ENCODE assay signal across 8 cellular contexts in the genomic region with DNA sequence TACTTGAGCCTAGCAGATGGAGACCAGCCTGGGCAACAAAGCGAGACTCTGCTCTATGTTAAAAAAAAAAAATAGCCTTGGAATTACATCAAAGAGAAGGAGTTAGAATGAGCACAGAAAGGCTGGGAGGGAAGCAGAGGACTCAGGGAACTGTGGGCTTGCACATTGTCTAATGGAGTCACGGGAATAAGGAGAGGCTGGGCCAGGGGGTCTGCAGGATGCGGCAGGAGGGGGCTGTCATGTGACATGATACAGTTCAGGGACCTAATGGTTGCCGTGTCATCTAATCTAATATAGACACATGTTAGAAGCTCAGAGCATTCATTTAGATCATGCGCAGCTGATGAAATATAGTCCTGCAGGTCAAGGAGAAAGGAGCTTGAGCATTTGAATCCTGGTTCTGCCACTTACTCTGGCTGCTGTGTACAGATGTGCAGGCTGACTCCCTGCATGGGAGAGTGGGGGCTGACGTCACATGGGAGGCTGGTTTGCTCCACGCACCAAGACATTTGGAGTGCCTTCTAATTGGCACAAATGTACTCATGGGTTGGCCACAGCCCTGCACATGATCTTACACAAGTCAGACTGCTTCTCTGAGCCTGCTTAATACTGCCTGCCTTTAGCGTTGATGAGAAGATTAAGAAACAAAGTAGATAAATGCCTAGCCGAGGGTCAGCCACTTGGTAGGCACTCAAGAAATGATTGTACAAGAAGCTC. TPM values are rescaled to one million over a fixed set of nuclear protein-coding genes. Genes with fewer than 3 reads are reported as not detected.
DNase-seq lines count a peak whose midpoint lies in the region; ATAC-seq and TF ChIP-seq lines count a peak whose summit lies in the region.
"Had no signal": no experiment of that assay in that cellular context is flagged by ENCODE, and none has a peak within 500 bp of the region (broad histone marks: within the 10 kb centered on the region; RNA-seq: fewer than 3 reads in every experiment).

No MANE protein-coding gene starts in this region.

- H3K27me3 ChIP-seq in Peyer's patch (no peaks in the 10 kb centered on the region), prostate gland (replicated peaks; ENCODE audit: insufficient read depth) (no peaks in the 10 kb centered on the region)

- no peak for ATAC-seq in GM18519 (IDR thresholded peaks at IDR 0.05; ENCODE audit: low FRiP score, unreplicated experiment)

- intact Hi-C loops in prostate gland (cut with DNase I), result loop anchor here (5.0 kb wide), 1 partner anchor 81 kb away; the partner anchor contains the start of gene ATP1B3

- H3K4me3 Mint-ChIP-seq in HFFc6, result no peak overlapping the region

- TF ChIP-seq POLR2A in Peyer's patch (IDR thresholded peaks at IDR 0.05) (no peak), prostate gland (IDR thresholded peaks at IDR 0.05) (no peak)

- DNase-seq in HFFc6, result peak; percentile 6
- DNase-seq in Peyer's patch, result peak in 2 of 3 donors; percentile 32 to 71
- peak; percentile 36 for DNase-seq in central memory CD4-positive, alpha-beta T cell
- peak; percentile 13 for DNase-seq in prostate gland (ENCODE audit: low spot score)
- no peak for DNase-seq in NCI-H146 treated with DMSO at 0.1 percent for 48 hours (lab: John Stamatoyannopoulos, UW; ENCODE audit: unreplicated experiment)
- DNase-seq in SW 1271 (lab: John Stamatoyannopoulos, UW), result no peak

- H3K4me1 ChIP-seq in Peyer's patch (peaks cover 0 to 26% (median 14%) of the 10 kb centered on the region in 4 donors), prostate gland (replicated peaks) (peaks cover 21% of the 10 kb centered on the region)

- TF ChIP-seq CTCF in HFFc6 (IDR thresholded peaks at IDR 0.05), result no peak
- TF ChIP-seq CTCF in Peyer's patch (IDR thresholded peaks at IDR 0.05), result no peak
- no peak for TF ChIP-seq CTCF in prostate gland (IDR thresholded peaks at IDR 0.05)

- no peak overlapping the region for H3K27ac Mint-ChIP-seq in HFFc6

- no peaks in the 10 kb centered on the region for H3K36me3 Mint-ChIP-seq in HFFc6 (ENCODE audit: low read depth)

- H3K27me3 Mint-ChIP-seq in HFFc6 (ENCODE audit: insufficient read depth), result peaks cover 18% of the 10 kb centered on the region

- peaks cover 5% of the 10 kb centered on the region; the same call in 1 of the 2 replicates for H3K4me1 Mint-ChIP-seq in HFFc6 (ENCODE audit: low read depth)

- H3K27ac ChIP-seq in Peyer's patch (peak overlapping the region; percentile 18 to 83 (median 78)), prostate gland (peak overlapping the region in 1 of 2 donors; percentile 88)

- H3K9me3 ChIP-seq in Peyer's patch, result no peaks in the 10 kb centered on the region
- no peaks in the 10 kb centered on the region for H3K9me3 ChIP-seq in prostate gland

- H3K36me3 ChIP-seq in Peyer's patch (no peaks in the 10 kb centered on the region), prostate gland (no peaks in the 10 kb centered on the region)

- WGBS in prostate gland, result 70% methylated on average over 9 of the region's 9 CpGs

- H3K4me3 ChIP-seq in Peyer's patch, result no peak overlapping the region
- no peak overlapping the region for H3K4me3 ChIP-seq in prostate gland

- peaks cover 7% of the 10 kb centered on the region for H3K9me3 Mint-ChIP-seq in HFFc6

RNA-seq across cellular contexts. Expression of gene GRK7, which starts 32.7 kb away (rescaled TPM):
- not detected for total RNA-seq in HFFc6 (2021; fragmentation: NEBNext Ultra II Directional; extraction: Animal tissue kit (Norgen Biotek cat#: 25700))
- total RNA-seq in Peyer's patch, result not detected
- total RNA-seq in prostate gland, result under 1 TPM in 1 of 2 donors, not detected in 1; 0.17 TPM
- total RNA-seq: LHCN-M2 had no signal

RNA-seq across cellular contexts. Expression of gene RNF7, which starts 57.8 kb away (rescaled TPM):
- 100 to 1,000 TPM; 135 to 170 (median 139) TPM for total RNA-seq in HFFc6 (2021; fragmentation: NEBNext Ultra II Directional; extraction: Animal tissue kit (Norgen Biotek cat#: 25700))
- total RNA-seq in Peyer's patch (10 to 100 TPM; 40.1 to 72.0 (median 42.5) TPM), prostate gland (10 to 100 TPM; 68.5 to 92.4 TPM)

Comparison
In these comparisons a context has a peak if more than half of its experiments do, and no peak if none do; other contexts are left out.
1. DNase-seq: peak in HFFc6 (single experiment), Peyer's patch (2 of 3), central memory CD4-positive, alpha-beta T cell (single experiment) and prostate gland (single experiment); none in NCI-H146 treated with DMSO at 0.1 percent for 48 hours (single experiment) and SW 1271 (0 of 2).